In the genomic region with DNA sequence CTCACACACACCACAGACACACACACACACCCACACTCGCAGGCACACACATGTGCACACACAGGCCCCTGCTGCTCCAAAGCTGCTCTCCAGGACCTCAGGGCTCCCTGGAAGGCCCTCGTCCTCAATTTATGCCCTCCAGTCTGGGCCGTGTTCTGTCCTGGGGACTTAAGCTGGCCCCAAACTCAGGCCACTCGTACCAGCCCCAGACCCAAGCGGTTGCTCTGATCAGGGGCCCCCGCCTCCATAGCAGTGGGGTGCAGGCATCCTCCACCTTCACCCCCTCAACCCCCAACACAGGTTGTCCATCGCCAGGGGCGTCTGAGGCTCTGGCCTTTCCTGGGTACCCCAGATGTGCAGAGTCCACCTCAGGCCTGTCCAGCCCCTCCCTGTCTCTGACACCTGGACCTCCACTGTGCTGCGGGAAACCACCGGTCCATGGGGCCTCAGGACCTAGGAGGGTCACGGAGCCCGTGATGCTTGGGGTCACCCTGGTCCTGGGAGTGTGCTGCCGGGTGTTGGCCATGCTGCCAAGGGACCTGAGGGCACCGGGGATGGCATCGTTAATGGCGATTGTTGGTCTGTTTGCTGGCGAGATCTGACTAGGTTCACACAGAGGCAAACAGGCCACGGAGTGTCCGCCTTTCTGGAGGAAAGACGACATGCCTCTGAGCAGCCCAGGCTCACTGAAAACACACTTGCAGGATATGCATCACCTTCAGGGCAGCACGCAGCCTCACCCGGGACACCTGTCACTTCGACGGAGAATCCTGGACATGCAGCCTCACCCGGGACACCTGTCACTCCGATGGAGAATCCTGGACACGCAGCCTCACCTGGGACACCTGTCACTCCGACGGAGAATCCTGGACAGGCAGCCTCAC, we compare ENCODE assay signal across 10 cellular contexts.
"Had no signal": no experiment of that assay in that cellular context is flagged by ENCODE, and none has a peak within 500 bp of the region (broad histone marks: within the 10 kb centered on the region; RNA-seq: fewer than 3 reads in every experiment).

No MANE protein-coding gene starts in this region.

- ATAC-seq: activated T-cell treated with anti-CD3 and anti-CD28 coated beads, Interleukin-2, amount 50 U/mL, for 4 hours; lower lobe of right lung; right lobe of liver had no signal

- DNase-seq: activated CD4-positive, alpha-beta T cell treated with anti-CD3 and anti-CD28 coated beads, Interleukin-2, amount 10 ng/mL, durations not matched to agents 7 days and 5 days; activated effector memory CD4-positive, alpha-beta T cell treated with anti-CD3 and anti-CD28 coated beads, Interleukin-2, amount 50 U/mL, for 16 hours; activated T-cell treated with anti-CD3 and anti-CD28 coated beads, Interleukin-2, amount 50 U/mL, for 4 hours; cerebellar nuclear complex; effector memory CD4-positive, alpha-beta T cell; foreskin fibroblast; lower lobe of right lung; stimulated activated CD4-positive, alpha-beta T cell treated with anti-CD3 and anti-CD28 coated beads, Interleukin-4, amount 100 ng/mL, for 1 hour; T1000 had no signal
